ENCODE assay signal across 9 cellular contexts in genomic region chr1:216555653-216556052, GRCh38.
"Had no signal": no experiment of that assay in that cellular context is flagged by ENCODE, and none has a peak within 500 bp of the region (broad histone marks: within the 10 kb centered on the region; RNA-seq: fewer than 3 reads in every experiment).

No MANE protein-coding gene starts in this region.

- H3K27ac ChIP-seq: HL-60 had no signal

- DNase-seq: H7, HFFc6 had no signal

- FAIRE-seq: H1, HepG2, K562 had no signal

- H3K4me1 ChIP-seq: HAP-1 had no signal

- H3K9me3 ChIP-seq: HAP-1 had no signal

- H3K36me3 ChIP-seq: HAP-1 had no signal

- H3K4me3 Mint-ChIP-seq: GM23338, HFFc6 had no signal

- H3K4me2 ChIP-seq: GM23338 had no signal

- ATAC-seq: GM23338, HCT116, HepG2, K562 had no signal

- H3K9me3 Mint-ChIP-seq: GM23338, HFFc6 had no signal

- H3K4me3 ChIP-seq: GM23338, HAP-1, K562 had no signal

- H3K27ac Mint-ChIP-seq: HFFc6 had no signal

- H2AFZ ChIP-seq: GM23338 had no signal
